In the genomic region with DNA sequence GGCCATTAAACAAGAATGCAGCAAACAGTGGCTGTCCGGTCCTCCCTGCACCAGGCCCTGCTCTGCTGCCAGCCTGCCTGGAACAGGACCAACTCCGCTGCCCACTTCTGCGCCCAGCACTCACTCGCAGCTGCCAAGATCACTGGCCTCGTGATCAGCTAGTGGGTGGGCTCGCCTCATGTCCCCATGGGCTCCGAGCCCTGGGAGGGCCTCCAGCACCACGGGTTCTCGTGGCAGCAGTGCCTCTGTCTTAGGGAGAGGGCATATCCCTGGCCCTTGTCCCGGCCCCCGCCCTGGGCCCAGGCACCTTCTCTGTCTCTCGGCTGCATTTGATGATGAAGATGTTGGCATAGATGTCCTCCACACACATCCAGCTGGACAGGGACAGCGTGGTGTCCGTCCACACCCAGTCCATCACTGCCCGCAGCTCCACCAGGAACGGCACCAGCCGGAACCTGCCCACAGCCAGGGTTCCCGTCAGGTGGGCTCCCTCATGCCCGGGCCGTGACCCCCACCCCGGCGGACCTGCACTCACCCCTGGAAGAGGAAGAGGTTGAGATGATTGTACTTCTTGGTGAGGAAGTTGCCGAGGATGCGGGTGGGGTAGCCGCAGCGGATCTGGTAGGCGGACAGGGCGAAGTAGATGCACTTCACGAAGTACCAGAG, we compare ENCODE assay signal across 1 cellular context.
TF ChIP-seq lines count a peak whose summit lies in the region.

No MANE protein-coding gene starts in this region.

TF ChIP-seq in IMR-90, 13 proteins besides CTCF, POLR2A, EP300 and RAD21 (continued from another document):
- TF ChIP-seq BHLHE40 (IDR thresholded peaks at IDR 0.05; ENCODE audit: low read depth, low read length) (no peak), SMC3 (IDR thresholded peaks at IDR 0.05; ENCODE audit: low read depth, low read length) (no peak), CEBPB (IDR thresholded peaks at IDR 0.05; ENCODE audit: low read depth, low read length) (no peak), RCOR1 (IDR thresholded peaks at IDR 0.05; ENCODE audit: insufficient replicate concordance, low read length) (no peak), FOS (IDR thresholded peaks at IDR 0.05; ENCODE audit: low read depth, low read length) (no peak), CHD1 (IDR thresholded peaks at IDR 0.05; ENCODE audit: low read depth, low read length) (no peak)
